Comparison of ENCODE assay signal across 23 cellular contexts in the genomic region with DNA sequence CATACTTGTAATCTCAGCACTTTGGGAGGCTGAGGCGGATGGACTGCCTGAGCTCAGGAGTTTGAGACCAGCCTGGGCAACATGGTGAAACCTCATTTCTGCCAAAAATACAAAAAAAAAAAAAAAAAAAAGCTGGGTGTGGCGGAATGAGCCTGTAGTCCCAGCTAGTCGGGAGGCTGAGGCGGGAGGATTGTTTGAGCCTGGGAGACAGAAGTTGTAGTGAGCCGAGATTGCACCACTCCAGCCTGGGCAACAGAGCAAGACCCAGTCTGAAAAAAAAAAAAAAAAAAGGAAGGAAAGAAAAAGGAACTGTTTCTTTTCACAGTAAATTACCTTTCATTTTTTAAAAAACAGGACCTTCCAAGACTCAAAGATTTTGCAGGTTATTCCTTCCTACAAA. TPM values are rescaled to one million over a fixed set of nuclear protein-coding genes. Genes with fewer than 3 reads are reported as not detected.
A peak's percentile ranks its signal among the peaks of the same experiment; 100 is the strongest.
DNase-seq lines count a peak whose midpoint lies in the region; TF ChIP-seq lines count a peak whose summit lies in the region.
"Had no signal": no experiment of that assay in that cellular context is flagged by ENCODE, and none has a peak within 500 bp of the region (broad histone marks: within the 10 kb centered on the region; RNA-seq: fewer than 3 reads in every experiment).

No MANE protein-coding gene starts in this region.

- H2BK15ac ChIP-seq in mesendoderm (replicated peaks; ENCODE audit: low read depth) = no peak overlapping the region

- TF ChIP-seq CTCF in tibial artery (IDR thresholded peaks at IDR 0.05) = no peak

- H3K27ac ChIP-seq in Karpas-422 (ENCODE audit: low read length) (0 out of 2 replicates have a peak overlapping the region, but pooled peaks have one; percentile 39), mesendoderm (ENCODE audit: low read depth, low read length) (no peak overlapping the region), tibial artery (no peak overlapping the region)
- H3K27ac ChIP-seq: A549; BLaER1 treated with 17β-estradiol and CSF1 and Interleukin-3, amounts not matched to agents 10 nM and 100 nM had no signal

- H3K4ac ChIP-seq in mesendoderm (ENCODE audit: low read depth, low read length) = peak overlapping the region; percentile 36

- no peak overlapping the region for H2AFZ ChIP-seq in Karpas-422 (ENCODE audit: low read length)
- H2AFZ ChIP-seq: GM23338 had no signal

- H3K79me1 ChIP-seq in mesendoderm (ENCODE audit: low read length) = no peaks in the 10 kb centered on the region

- H3K9me3 ChIP-seq in Karpas-422 (ENCODE audit: low read length) (no peaks in the 10 kb centered on the region), tibial artery (no peaks in the 10 kb centered on the region)
- H3K9me3 ChIP-seq: A549; BE2C; BLaER1 treated with 17β-estradiol and CSF1 and Interleukin-3, amounts not matched to agents 10 nM and 100 nM; HAP-1 had no signal

- H3K36me3 ChIP-seq in Karpas-422 (ENCODE audit: insufficient read depth, low read length) (peaks cover 12% of the 10 kb centered on the region; the same call in 1 of the 2 replicates), mesendoderm (ENCODE audit: control insufficient read depth, insufficient read depth, low read length) (no peaks in the 10 kb centered on the region), tibial artery (peaks cover 4% of the 10 kb centered on the region in 3 donors)

- no peak overlapping the region for H3K9ac ChIP-seq in Karpas-422 (ENCODE audit: low read length)
- H3K9ac ChIP-seq in mesendoderm (ENCODE audit: low read length) = no peak overlapping the region
- H3K9ac ChIP-seq: BLaER1 treated with 17β-estradiol and CSF1 and Interleukin-3, amounts not matched to agents 10 nM and 100 nM had no signal

- H3K56ac ChIP-seq in mesendoderm (ENCODE audit: low read length) = no peak overlapping the region

- no peaks in the 10 kb centered on the region for H3K9me2 ChIP-seq in Karpas-422 (replicated peaks; ENCODE audit: insufficient read depth, low read length)

- H4K8ac ChIP-seq in mesendoderm (ENCODE audit: low read depth, low read length) = no peak overlapping the region

- peak; percentile 5 for DNase-seq in NOMO-1 treated with DMSO at 0.1 percent for 48 hours (lab: John Stamatoyannopoulos, UW; ENCODE audit: unreplicated experiment)
- no peak for DNase-seq in NOMO-1 treated with dmso at 0.1 percent for 144 hours (lab: John Stamatoyannopoulos, UW; ENCODE audit: unreplicated experiment)
- DNase-seq in Karpas-422 = no peak
- DNase-seq in mesendoderm = no peak
- no peak for DNase-seq in NCI-H510A treated with DMSO at 0.1 percent for 48 hours (lab: John Stamatoyannopoulos, UW)
- DNase-seq in tibial artery = no peak
- DNase-seq in activated naive CD4-positive, alpha-beta T cell treated with anti-CD3 and anti-CD28 coated beads for 36 hours = no peak
- DNase-seq: 8988T; ACHN; AML-193; BE2C; CD4-positive, alpha-beta T cell; CD8-positive, alpha-beta memory T cell; DMS53; DMS79 treated with DMSO at 0.1 percent for 48 hours; GF-D8 had no signal

- no peak overlapping the region for H2BK120ac ChIP-seq in mesendoderm (ENCODE audit: low read depth, low read length)

- H3K27ac Mint-ChIP-seq in activated naive CD4-positive, alpha-beta T cell treated with anti-CD3 and anti-CD28 coated beads for 36 hours = no peak overlapping the region
- H3K27ac Mint-ChIP-seq: CD4-positive, alpha-beta T cell; GM23338 had no signal

- no peaks in the 10 kb centered on the region for H3K4me1 Mint-ChIP-seq in activated naive CD4-positive, alpha-beta T cell treated with anti-CD3 and anti-CD28 coated beads for 36 hours (ENCODE audit: low read depth)
- H3K4me1 Mint-ChIP-seq: CD8-positive, alpha-beta memory T cell; GM23338 had no signal

- no peaks in the 10 kb centered on the region for H3K27me3 Mint-ChIP-seq in activated naive CD4-positive, alpha-beta T cell treated with anti-CD3 and anti-CD28 coated beads for 36 hours (ENCODE audit: low read depth)
- H3K27me3 Mint-ChIP-seq: CD4-positive, alpha-beta T cell; CD8-positive, alpha-beta memory T cell had no signal

- H3K4me2 ChIP-seq in Karpas-422 (ENCODE audit: low read depth, low read length, poor library complexity, severe bottlenecking) (no peak overlapping the region), mesendoderm (ENCODE audit: low read length) (no peak overlapping the region)
- H3K4me2 ChIP-seq: A549; BLaER1 treated with 17β-estradiol and CSF1 and Interleukin-3, amounts not matched to agents 10 nM and 100 nM; GM23338 had no signal

- no peaks in the 10 kb centered on the region for H3K9me3 Mint-ChIP-seq in activated naive CD4-positive, alpha-beta T cell treated with anti-CD3 and anti-CD28 coated beads for 36 hours
- H3K9me3 Mint-ChIP-seq: CD4-positive, alpha-beta T cell; CD8-positive, alpha-beta memory T cell; GM23338 had no signal

- no peaks in the 10 kb centered on the region for H3K27me3 ChIP-seq in Karpas-422 (ENCODE audit: low read length)
- H3K27me3 ChIP-seq in mesendoderm (ENCODE audit: insufficient read depth, low read length, poor library complexity) = no peaks in the 10 kb centered on the region
- no peaks in the 10 kb centered on the region for H3K27me3 ChIP-seq in tibial artery
- H3K27me3 ChIP-seq: BE2C; BLaER1 treated with 17β-estradiol and CSF1 and Interleukin-3, amounts not matched to agents 10 nM and 100 nM had no signal

- no peaks in the 10 kb centered on the region for H4K20me1 ChIP-seq in Karpas-422 (ENCODE audit: insufficient read depth, low read depth, low read length)
- H4K20me1 ChIP-seq: BLaER1 treated with 17β-estradiol and CSF1 and Interleukin-3, amounts not matched to agents 10 nM and 100 nM had no signal

- intact Hi-C loops in tibial artery (cut with DNase I; ENCODE audit: low total_unique reads) = no loop called here
- intact Hi-C loops in activated naive CD4-positive, alpha-beta T cell treated with anti-CD3 and anti-CD28 coated beads for 36 hours (cut with micrococcal nuclease) = no loop called here

- H3K18ac ChIP-seq in mesendoderm (ENCODE audit: low read length) = no peak overlapping the region

- H3K4me3 Mint-ChIP-seq in activated naive CD4-positive, alpha-beta T cell treated with anti-CD3 and anti-CD28 coated beads for 36 hours = no peak overlapping the region
- H3K4me3 Mint-ChIP-seq: CD14-positive monocyte; CD4-positive, alpha-beta T cell; CD8-positive, alpha-beta memory T cell; GM23338 had no signal

- H3K79me2 ChIP-seq in Karpas-422 (ENCODE audit: low read length) = peaks cover 13% of the 10 kb centered on the region
- no peaks in the 10 kb centered on the region for H3K79me2 ChIP-seq in mesendoderm (ENCODE audit: control insufficient read depth, insufficient read depth, low read length)

- WGBS in mesendoderm (ENCODE audit: extremely low coverage, insufficient coverage, low lambda C conversion rate) = no CpG with 5 or more reads among the region's 5 CpGs

- peaks cover 8% of the 10 kb centered on the region for H3K36me3 Mint-ChIP-seq in activated naive CD4-positive, alpha-beta T cell treated with anti-CD3 and anti-CD28 coated beads for 36 hours (ENCODE audit: low read depth)

- CTCF ChIA-PET in activated naive CD4-positive, alpha-beta T cell treated with anti-CD3 and anti-CD28 coated beads for 36 hours (lab: Charles Lee) = interaction anchor here (0.6 to 1.7 kb wide), 4 partner anchors 54 to 1885 kb away, joined by 4 to 10 read pairs (median 4); no protein-coding TSS in a partner anchor

- no peak overlapping the region for H3K23ac ChIP-seq in mesendoderm (ENCODE audit: low read length)

- no peak overlapping the region for H2AK5ac ChIP-seq in mesendoderm (ENCODE audit: low read length)

- H2BK5ac ChIP-seq in mesendoderm (ENCODE audit: low read length) = no peak overlapping the region

- H4K5ac ChIP-seq in mesendoderm (ENCODE audit: low read length) = no peak overlapping the region

- H3K4me1 ChIP-seq in Karpas-422 (ENCODE audit: low read length) (no peaks in the 10 kb centered on the region), mesendoderm (ENCODE audit: control insufficient read depth, low read depth, low read length) (no peaks in the 10 kb centered on the region), tibial artery (no peaks in the 10 kb centered on the region)
- H3K4me1 ChIP-seq: A549, BE2C, HAP-1 had no signal

- no peak overlapping the region for H3K4me3 ChIP-seq in Karpas-422 (ENCODE audit: low read length)
- no peak overlapping the region for H3K4me3 ChIP-seq in mesendoderm (ENCODE audit: low read length)
- no peak overlapping the region for H3K4me3 ChIP-seq in tibial artery
- H3K4me3 ChIP-seq: A549; BLaER1 treated with 17β-estradiol and CSF1 and Interleukin-3, amounts not matched to agents 10 nM and 100 nM; GM23338; HAP-1 had no signal

RNA-seq across cellular contexts. Expression of a gene that starts 29.5 kb away (rescaled TPM):
- 7.8 and 22.0 TPM in 2 replicates for total RNA-seq in Karpas-422 (2014; rRNA removed; shearing (Covaris generic); ENCODE audit: low replicate concordance)
- 10.6 TPM for polyA plus RNA-seq in mesendoderm (2013, experiment 1 of 2)
- 10.9 TPM for polyA plus RNA-seq in mesendoderm (2013, experiment 2 of 2)
- 1 to 10 TPM; 7.7 to 9.5 TPM for total RNA-seq in activated naive CD4-positive, alpha-beta T cell treated with anti-CD3 and anti-CD28 coated beads for 36 hours

RNA-seq across cellular contexts. Expression of a gene that starts 56.0 kb away (rescaled TPM):
- 9.2 and 20.8 TPM in 2 replicates for total RNA-seq in Karpas-422 (2014; rRNA removed; shearing (Covaris generic); ENCODE audit: low replicate concordance)
- polyA plus RNA-seq in mesendoderm (2013, experiment 1 of 2) = 950 TPM
- polyA plus RNA-seq in mesendoderm (2013, experiment 2 of 2) = 825 TPM
- total RNA-seq in activated naive CD4-positive, alpha-beta T cell treated with anti-CD3 and anti-CD28 coated beads for 36 hours = not detected
- total RNA-seq: CD4-positive, alpha-beta T cell; CD8-positive, alpha-beta memory T cell; G401; H4 had no signal
- polyA plus RNA-seq: CD14-positive monocyte; CD8-positive, alpha-beta memory T cell had no signal
